In the genomic region with DNA sequence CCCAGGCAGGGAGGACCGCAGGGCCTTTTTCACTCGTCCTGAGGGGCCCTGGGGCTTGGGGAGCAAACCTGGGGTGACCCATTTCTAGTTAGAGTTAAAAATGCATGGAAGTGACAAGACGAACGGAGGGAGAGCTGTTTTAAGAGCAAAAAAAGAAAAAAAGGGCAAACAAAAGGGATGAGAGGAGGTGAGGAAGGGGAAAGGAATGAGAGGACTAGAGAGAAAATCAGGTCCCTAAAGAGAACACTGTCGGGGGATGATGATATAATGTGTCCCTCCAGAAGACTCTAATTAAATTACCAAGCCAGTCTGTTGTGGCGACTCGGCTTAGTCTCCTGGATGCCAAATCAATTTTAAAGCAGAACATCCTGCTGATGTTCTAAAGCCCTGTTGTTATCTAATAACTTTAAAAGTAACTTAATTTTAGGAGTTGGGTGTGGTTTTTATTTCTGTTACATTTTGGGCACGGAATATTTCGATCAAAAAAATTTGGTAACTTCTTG, we compare ENCODE assay signal across 8 cellular contexts. TPM values are rescaled to one million over a fixed set of nuclear protein-coding genes. Genes with fewer than 3 reads are reported as not detected.
DNase-seq lines count a peak whose midpoint lies in the region; ATAC-seq and TF ChIP-seq lines count a peak whose summit lies in the region.

No MANE protein-coding gene starts in this region.

- no peak overlapping the region for H2AK5ac ChIP-seq in mesenchymal stem cell (ENCODE audit: low read length, severe bottlenecking)

- DNase-seq in AG04449 (ENCODE audit: low read depth, low spot score) (no peak), HT-29 (ENCODE audit: low spot score) (peak; percentile 37), astrocyte of the hippocampus (ENCODE audit: low read depth, low spot score) (peak; percentile 43), mesenchymal stem cell (no peak)
- no peak for DNase-seq in stimulated activated CD4-positive, alpha-beta T cell treated with anti-CD3 and anti-CD28 coated beads, Interleukin-4, amount 100 ng/mL, for 4 hours

- H3K18ac ChIP-seq in mesenchymal stem cell (ENCODE audit: low read depth in 1 of 2, low read length in 2 of 2): peak overlapping the region in 1 of 2 experiments; percentile 80

- no peaks in the 10 kb centered on the region for H3K9me3 ChIP-seq in mesenchymal stem cell (ENCODE audit: control insufficient read depth, low read length)

- peak overlapping the region; percentile 88 for H3K4me2 ChIP-seq in mesenchymal stem cell (ENCODE audit: low read length, poor library complexity, severe bottlenecking)

- CTCF ChIA-PET in AG04449 (lab: Yijun Ruan, JAX): interaction anchor here (1.3 to 4.8 kb wide), 7 partner anchors 10 to 171 kb away, joined by 3 to 38 read pairs (median 7); no protein-coding TSS in a partner anchor

- no peak overlapping the region for H2BK5ac ChIP-seq in mesenchymal stem cell (ENCODE audit: low read depth, low read length, poor library complexity, severe bottlenecking)

- peak overlapping the region; percentile 51 to 75 for H3K4ac ChIP-seq in mesenchymal stem cell (ENCODE audit: low read depth in 1 of 2, low read length in 2 of 2)

- H3K4me3 ChIP-seq in AG04449 (ENCODE audit: low read depth, low read length) (peak overlapping the region; percentile 85), mesenchymal stem cell (ENCODE audit: insufficient read depth in 1 of 2, low read depth in 1 of 2, low read length in 2 of 2) (peak overlapping the region; percentile 86 to 98)

- ATAC-seq in GM21737 (IDR thresholded peaks at IDR 0.05; ENCODE audit: unreplicated experiment): no peak
- no peak for ATAC-seq in HG03521 (IDR thresholded peaks at IDR 0.05; ENCODE audit: unreplicated experiment)
- ATAC-seq in HG03439 (IDR thresholded peaks at IDR 0.05; ENCODE audit: unreplicated experiment): no peak

- H3K79me1 ChIP-seq in mesenchymal stem cell (replicated peaks; ENCODE audit: low read length, poor library complexity, severe bottlenecking): peaks cover 7% of the 10 kb centered on the region

- no peak overlapping the region for H3K14ac ChIP-seq in mesenchymal stem cell (ENCODE audit: low read length in 2 of 2)

- no peak overlapping the region for H2BK12ac ChIP-seq in mesenchymal stem cell (ENCODE audit: low read length in 2 of 2)

- no peak for TF ChIP-seq CTCF in AG04449 (IDR thresholded peaks at IDR 0.05; ENCODE audit: insufficient read depth, low read length, missing control alignments)

- peak overlapping the region; percentile 20 for H2AFZ ChIP-seq in mesenchymal stem cell (ENCODE audit: low read depth, low read length)

- H3K4me1 ChIP-seq in mesenchymal stem cell (ENCODE audit: control insufficient read depth, insufficient read depth, low read depth, low read length): peaks cover 4% of the 10 kb centered on the region

- POLR2A ChIA-PET in AG04449 (lab: Yijun Ruan, JAX): interaction anchor here (1.1 to 1.6 kb wide), 2 partner anchors 16 to 62 kb away, joined by 3 to 4 read pairs; no protein-coding TSS in a partner anchor

- peak overlapping the region; percentile 83 for H3K27ac ChIP-seq in mesenchymal stem cell (ENCODE audit: low read length, poor library complexity, severe bottlenecking)

- WGBS in mesenchymal stem cell: 0% methylated on average over 5 of the region's 9 CpGs

- H3K27me3 ChIP-seq in mesenchymal stem cell (ENCODE audit: control insufficient read depth in 1 of 2, insufficient read depth in 1 of 2, low read length in 2 of 2): no peaks in the 10 kb centered on the region

- H3K23ac ChIP-seq in mesenchymal stem cell (ENCODE audit: low read length in 2 of 2): no peak overlapping the region

- no peaks in the 10 kb centered on the region for H3K36me3 ChIP-seq in mesenchymal stem cell (ENCODE audit: control insufficient read depth in 1 of 2, insufficient read depth in 2 of 2, low read depth in 1 of 2, low read length in 2 of 2)

- H4K8ac ChIP-seq in mesenchymal stem cell (ENCODE audit: low read length): peak overlapping the region; percentile 1

- H4K91ac ChIP-seq in mesenchymal stem cell (ENCODE audit: low read length): no peak overlapping the region

- H3K9ac ChIP-seq in mesenchymal stem cell (ENCODE audit: low read length): peak overlapping the region; percentile 98

- H2BK15ac ChIP-seq in mesenchymal stem cell (ENCODE audit: low read depth, poor library complexity, severe bottlenecking): no peak overlapping the region

- peak overlapping the region; percentile 98 for H2BK120ac ChIP-seq in mesenchymal stem cell (ENCODE audit: low read depth, low read length)

RNA-seq across cellular contexts. Expression of a gene that starts 1.1 kb away (rescaled TPM):
- 28.3 and 30.5 TPM in 2 replicates for total RNA-seq in HT-29 (2014; rRNA removed; shearing (Covaris generic))
- polyA plus RNA-seq in mesenchymal stem cell (2013, experiment 1 of 2): 51.1 TPM
- polyA plus RNA-seq in mesenchymal stem cell (2013, experiment 2 of 2): 50.0 TPM

Comparison
In these comparisons a context has a peak if more than half of its experiments do, and no peak if none do; other contexts are left out.
1. DNase-seq: peak in HT-29 (single experiment) and astrocyte of the hippocampus (single experiment); none in AG04449 (single experiment), mesenchymal stem cell (single experiment) and stimulated activated CD4-positive, alpha-beta T cell treated with anti-CD3 and anti-CD28 coated beads, Interleukin-4, amount 100 ng/mL, for 4 hours (0 of 2).